In genomic region chr19:57239982-57240310, GRCh38 we compare ENCODE assay signal across 8 cellular contexts. TPM values are rescaled to one million over a fixed set of nuclear protein-coding genes. Genes with fewer than 3 reads are reported as not detected.
DNase-seq lines count a peak whose midpoint lies in the region; ATAC-seq and TF ChIP-seq lines count a peak whose summit lies in the region.

No MANE protein-coding gene starts in this region.

- peak; percentile 1 for DNase-seq in astrocyte of the spinal cord (ENCODE audit: low read depth, low spot score)
- peak; percentile 29 for DNase-seq in lung (ENCODE audit: low spot score)
- no peak for DNase-seq in vagina (ENCODE audit: extremely low spot score in 2 of 2)
- DNase-seq in RPMI8226 = no peak
- DNase-seq in occipital lobe (lab: John Stamatoyannopoulos, UW) = no peak

- H3K36me3 ChIP-seq in lung (ENCODE audit: control insufficient read depth in 2 of 2, insufficient read depth in 2 of 2, low read length in 2 of 2) (peaks cover 5 to 13% of the 10 kb centered on the region in 2 donors), vagina (peaks cover 3 to 13% of the 10 kb centered on the region in 2 donors)

- peaks cover 0 to 4% of the 10 kb centered on the region in 2 donors for H3K9me3 ChIP-seq in lung (ENCODE audit: control insufficient read depth in 2 of 2, insufficient read depth in 1 of 2, low read length in 1 of 2)
- H3K9me3 ChIP-seq in vagina = no peaks in the 10 kb centered on the region

- H3K27ac ChIP-seq in 22Rv1 (peak overlapping the region; percentile 86), lung (ENCODE audit: low read depth in 1 of 2, low read length in 1 of 2) (peak overlapping the region; percentile 92 to 97), vagina (peak overlapping the region; percentile 62)

- intact Hi-C loops in vagina (cut with DNase I) = no loop called here

- WGBS in lung, 2 donors = 14 to 27% methylated on average over 12 of the region's 12 CpGs

- H3K4me1 ChIP-seq in lung (ENCODE audit: control insufficient read depth in 2 of 2, insufficient read depth in 2 of 2, low read length in 2 of 2) (peaks cover 10 to 12% of the 10 kb centered on the region in 2 donors), vagina (peaks cover 28% of the 10 kb centered on the region)

- TF ChIP-seq CTCF in 22Rv1 (IDR thresholded peaks at IDR 0.05) (no peak), astrocyte of the spinal cord (IDR thresholded peaks at IDR 0.05; ENCODE audit: low read depth, low read length) (no peak), lung (IDR thresholded peaks at IDR 0.05; ENCODE audit: control extremely low read depth, extremely low read depth) (no peak), vagina (IDR thresholded peaks at IDR 0.05) (no peak)

- no peak for TF ChIP-seq POLR2A in vagina (IDR thresholded peaks at IDR 0.05)

- H3K27me3 ChIP-seq in lung (ENCODE audit: control insufficient read depth, insufficient read depth) (no peaks in the 10 kb centered on the region), vagina (no peaks in the 10 kb centered on the region)

- ATAC-seq in HG02642 (IDR thresholded peaks at IDR 0.05; ENCODE audit: poor library complexity, unreplicated experiment) (peak; percentile 20), lung (ENCODE audit: insufficient read depth, low FRiP score) (peak; percentile 15), HG03442 (IDR thresholded peaks at IDR 0.05; ENCODE audit: unreplicated experiment) (no peak)

- in situ Hi-C loops in astrocyte of the spinal cord (cut with HindIII; ENCODE audit: low sequenced_read_pairs) = no loop called here

- peak overlapping the region; percentile 99 for H3K4me3 ChIP-seq in astrocyte of the spinal cord (ENCODE audit: low read depth, low read length)
- H3K4me3 ChIP-seq in lung = peak overlapping the region; percentile 98
- H3K4me3 ChIP-seq in vagina = peak overlapping the region; percentile 70 to 83

RNA-seq across cellular contexts. Expression of gene ZNF805, which starts 0.5 kb away (rescaled TPM):
- total RNA-seq in lung (10 to 100 TPM; 13.8 to 29.0 TPM), vagina (18.2 TPM), occipital lobe (34.2 TPM)
- polyA plus RNA-seq in lung = 1 to 10 TPM in 1 of 2 donors, under 1 TPM in 1; 0.65 to 1.8 TPM

RNA-seq across cellular contexts. Expression of gene AURKC, which starts 9.1 kb away (rescaled TPM):
- 1 to 10 TPM in 1 of 2 donors, under 1 TPM in 1; 0.80 to 1.2 TPM for total RNA-seq in lung
- under 1 TPM; 0.50 to 0.85 TPM for polyA plus RNA-seq in lung
- total RNA-seq in vagina = 0.74 TPM
- 1.1 TPM for total RNA-seq in occipital lobe

RNA-seq across cellular contexts. Expression of gene ZNF460, which starts 40.3 kb away (rescaled TPM):
- 100 to 1,000 TPM in 1 of 2 donors, 10 to 100 TPM in 1; 54.1 to 113 TPM for total RNA-seq in lung
- 1 to 10 TPM; 1.2 to 4.0 TPM for polyA plus RNA-seq in lung
- total RNA-seq in vagina = 76.1 TPM
- total RNA-seq in occipital lobe = 155 TPM

RNA-seq across cellular contexts. Expression of gene ZNF264, which starts 48.6 kb away (rescaled TPM):
- total RNA-seq in lung (10 to 100 TPM; 45.0 to 46.0 TPM), vagina (25.0 TPM), occipital lobe (27.5 TPM)
- 1 to 10 TPM; 5.7 to 8.2 TPM for polyA plus RNA-seq in lung

Comparison
In these comparisons a context has a peak if more than half of its experiments do, and no peak if none do; other contexts are left out.
1. DNase-seq: peak in astrocyte of the spinal cord (single experiment) and lung (single experiment); none in vagina (0 of 2), RPMI8226 (single experiment) and occipital lobe (single experiment).
2. Peak in every context shown above with its lines, with median percentiles within 50 percentile points of each other: H3K27ac ChIP-seq and H3K4me3 ChIP-seq.